1 cellular context compared by ENCODE assay signal in the genomic region with DNA sequence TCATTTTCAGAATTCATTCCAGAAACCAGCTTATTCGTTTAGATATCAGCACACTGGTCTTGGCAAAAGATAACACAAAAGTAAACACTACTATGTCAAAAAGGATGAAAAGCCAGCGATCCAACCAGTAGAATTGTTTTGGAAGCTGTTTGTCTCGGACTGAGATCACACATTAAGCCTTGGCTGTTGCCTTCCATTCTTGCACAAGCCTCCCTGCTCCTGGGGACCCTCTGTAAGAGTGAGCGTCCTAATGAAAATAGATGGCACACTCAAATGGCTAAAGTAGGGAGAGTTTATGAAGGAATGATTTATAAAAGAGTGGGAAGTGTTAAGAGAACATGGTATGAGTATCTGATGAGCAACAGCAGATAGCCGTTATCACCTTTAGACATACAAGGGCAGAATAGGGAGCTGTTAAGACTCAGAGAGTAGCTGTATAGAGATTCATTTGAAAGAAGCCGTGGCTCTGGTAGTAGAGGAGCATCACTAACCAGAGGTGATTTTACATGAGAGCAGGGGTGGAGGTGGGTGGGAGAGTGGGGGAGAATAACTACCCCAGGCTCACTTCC.
A peak's percentile ranks its signal among the peaks of the same experiment; 100 is the strongest.
TF ChIP-seq lines count a peak whose summit lies in the region.

No MANE protein-coding gene starts in this region.

TF ChIP-seq in K562, 482 proteins besides CTCF, POLR2A, EP300 and RAD21 (continued from another document):
- no peak for TF ChIP-seq ASH1L (IDR thresholded peaks at IDR 0.05; ENCODE audit: borderline replicate concordance, low read depth, partially characterized antibody)
- TF ChIP-seq, protein P1, sequence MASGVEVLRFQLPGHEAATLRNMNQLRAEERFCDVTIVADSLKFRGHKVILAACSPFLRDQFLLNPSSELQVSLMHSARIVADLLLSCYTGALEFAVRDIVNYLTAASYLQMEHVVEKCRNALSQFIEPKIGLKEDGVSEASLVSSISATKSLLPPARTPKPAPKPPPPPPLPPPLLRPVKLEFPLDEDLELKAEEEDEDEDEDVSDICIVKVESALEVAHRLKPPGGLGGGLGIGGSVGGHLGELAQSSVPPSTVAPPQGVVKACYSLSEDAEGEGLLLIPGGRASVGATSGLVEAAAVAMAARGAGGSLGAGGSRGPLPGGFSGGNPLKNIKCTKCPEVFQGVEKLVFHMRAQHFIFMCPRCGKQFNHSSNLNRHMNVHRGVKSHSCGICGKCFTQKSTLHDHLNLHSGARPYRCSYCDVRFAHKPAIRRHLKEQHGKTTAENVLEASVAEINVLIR (CRISPR knock-in tag; IDR thresholded peaks at IDR 0.05): no peak
- TF ChIP-seq HDAC2 (IDR thresholded peaks at IDR 0.05): peak; percentile 69; the same call in 1 of the 2 replicates
- TF ChIP-seq FOXP1 (CRISPR knock-in tag; IDR thresholded peaks at IDR 0.05): no peak
- no peak for TF ChIP-seq CXXC5 (CRISPR knock-in tag; IDR thresholded peaks at IDR 0.05)
- TF ChIP-seq ZBTB34 (CRISPR knock-in tag; IDR thresholded peaks at IDR 0.05): no peak
- no peak for TF ChIP-seq RFX5 (IDR thresholded peaks at IDR 0.05; ENCODE audit: low read depth, low read length)
- no peak for TF ChIP-seq HOMEZ (CRISPR knock-in tag; IDR thresholded peaks at IDR 0.05)
- no peak for TF ChIP-seq ZNF134 (CRISPR knock-in tag; conservative IDR thresholded peaks at IDR 0.05)
- TF ChIP-seq PCBP1 (IDR thresholded peaks at IDR 0.05; ENCODE audit: low read depth, low read length, poor library complexity, severe bottlenecking): no peak
- no peak for TF ChIP-seq SMAD1 (IDR thresholded peaks at IDR 0.05; ENCODE audit: low read depth, low read length, partially characterized antibody)
- no peak for TF ChIP-seq ZKSCAN8 (CRISPR knock-in tag; IDR thresholded peaks at IDR 0.05)
- TF ChIP-seq YY1 (IDR thresholded peaks at IDR 0.05; ENCODE audit: borderline replicate concordance in 1 of 3, control insufficient read depth in 1 of 3, extremely low read depth in 1 of 3, insufficient read depth in 3 of 3, insufficient read length in 1 of 3, insufficient replicate concordance in 2 of 3, low read depth in 1 of 3, low read length in 2 of 3): no peak
- TF ChIP-seq ZKSCAN1 (IDR thresholded peaks at IDR 0.05; ENCODE audit: low read depth, low read length): no peak
- no peak for TF ChIP-seq NCOA4 (IDR thresholded peaks at IDR 0.05; ENCODE audit: partially characterized antibody)
- TF ChIP-seq SOX6 (IDR thresholded peaks at IDR 0.05): peak; percentile 71; the same call in 1 of the 2 replicates
- peak; percentile 86 for TF ChIP-seq ARID1B (IDR thresholded peaks at IDR 0.05)
